Comparison of ENCODE assay signal across 19 cellular contexts in genomic region chr2:143604172-143604571, GRCh38.
"Had no signal": no experiment of that assay in that cellular context is flagged by ENCODE, and none has a peak within 500 bp of the region (broad histone marks: within the 10 kb centered on the region; RNA-seq: fewer than 3 reads in every experiment).

No MANE protein-coding gene starts in this region.

- H3K4me3 ChIP-seq: body of pancreas, left lung, thoracic aorta had no signal

- DNase-seq: activated CD4-positive, alpha-beta T cell treated with anti-CD3 and anti-CD28 coated beads for 1 hour; activated gamma-delta T cell treated with Interleukin-2 at 50 U/mL for 16 hours; activated T-cell treated with anti-CD3 and anti-CD28 coated beads, Interleukin-2, amount 50 U/mL, for 1 hour; anterior cingulate cortex; body of pancreas; effector CD4-positive, alpha-beta T cell; erythroblast; kidney glomerular epithelial cell; left lung; midbrain; natural killer cell; posterior cingulate gyrus; stimulated activated CD4-positive, alpha-beta T cell treated with anti-CD3 and anti-CD28 coated beads, Interleukin-2, amount 100 ng/mL, for 48 hours; stimulated activated CD8-positive, alpha-beta memory T cell treated with anti-CD3 and anti-CD28 coated beads, Interleukin-4, amount 100 ng/mL, for 48 hours; stimulated activated naive B cell treated with anti-CD40 and anti-IgM and Interleukin-4, amounts not matched to agents 10 μg/mL and 1 μg/mL and 100 μg/mL, for 72 hours; T-helper 1 cell; T-helper 9 cell had no signal

- H3K9me3 ChIP-seq: body of pancreas, left lung, thoracic aorta had no signal

- H3K27me3 Mint-ChIP-seq: activated naive CD4-positive, alpha-beta T cell treated with anti-CD3 and anti-CD28 coated beads, Interleukin-2, amount 50 U/mL, for 24 hours; stimulated activated naive B cell treated with anti-CD40 and anti-IgM and Interleukin-4, amounts not matched to agents 10 μg/mL and 1 μg/mL and 100 μg/mL, for 72 hours had no signal

- ATAC-seq: body of pancreas; natural killer cell; stimulated activated naive B cell treated with anti-CD40 and anti-IgM and Interleukin-4, amounts not matched to agents 10 μg/mL and 1 μg/mL and 100 μg/mL, for 72 hours had no signal

- H3K9me3 Mint-ChIP-seq: activated naive CD4-positive, alpha-beta T cell treated with anti-CD3 and anti-CD28 coated beads, Interleukin-2, amount 50 U/mL, for 24 hours; natural killer cell; stimulated activated naive B cell treated with anti-CD40 and anti-IgM and Interleukin-4, amounts not matched to agents 10 μg/mL and 1 μg/mL and 100 μg/mL, for 72 hours had no signal

- H3K36me3 Mint-ChIP-seq: natural killer cell had no signal

- H3K36me3 ChIP-seq: left lung, thoracic aorta had no signal

- H3K27ac Mint-ChIP-seq: activated naive CD4-positive, alpha-beta T cell treated with anti-CD3 and anti-CD28 coated beads, Interleukin-2, amount 50 U/mL, for 24 hours; natural killer cell; stimulated activated naive B cell treated with anti-CD40 and anti-IgM and Interleukin-4, amounts not matched to agents 10 μg/mL and 1 μg/mL and 100 μg/mL, for 72 hours had no signal

- H3K4me3 Mint-ChIP-seq: activated naive CD4-positive, alpha-beta T cell treated with anti-CD3 and anti-CD28 coated beads, Interleukin-2, amount 50 U/mL, for 24 hours; natural killer cell; stimulated activated naive B cell treated with anti-CD40 and anti-IgM and Interleukin-4, amounts not matched to agents 10 μg/mL and 1 μg/mL and 100 μg/mL, for 72 hours had no signal

- H3K27ac ChIP-seq: body of pancreas, left lung, thoracic aorta had no signal

- H3K27me3 ChIP-seq: body of pancreas, left lung had no signal
